In the genomic region with DNA sequence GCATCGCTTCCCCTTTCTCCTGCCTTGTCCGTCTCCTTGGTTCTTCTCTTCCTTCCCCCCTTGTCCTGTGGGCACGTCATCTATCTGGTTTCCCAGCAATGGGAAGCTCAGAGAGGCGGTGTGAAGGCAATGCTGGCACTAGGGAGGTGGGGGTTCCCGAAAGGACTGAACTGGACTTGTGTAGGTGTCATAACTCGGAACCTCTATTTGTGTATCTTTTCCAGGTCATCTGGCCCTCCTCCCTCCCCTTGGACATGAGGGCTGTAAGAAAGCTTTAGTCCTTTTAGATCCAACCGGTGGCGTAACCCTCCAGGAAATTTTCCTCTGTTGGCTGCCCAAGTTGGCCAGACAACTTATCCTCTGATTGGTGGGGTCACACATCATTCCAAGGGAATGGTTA, we compare ENCODE assay signal across 13 cellular contexts.
"Had no signal": no experiment of that assay in that cellular context is flagged by ENCODE, and none has a peak within 500 bp of the region (broad histone marks: within the 10 kb centered on the region; RNA-seq: fewer than 3 reads in every experiment).

No MANE protein-coding gene starts in this region.

- H3K4me3 Mint-ChIP-seq: activated naive CD4-positive, alpha-beta T cell treated with anti-CD3 and anti-CD28 coated beads for 36 hours; activated T-helper 17 cell treated with anti-CD3 and anti-CD28 coated beads, Interleukin-2, amount 50 U/mL, for 72 hours; nephron had no signal

- H3K27ac ChIP-seq: left lung, prostate gland, right lobe of liver, SJCRH30 had no signal

- H3K4me3 ChIP-seq: left lung, prostate gland, right lobe of liver, SJCRH30, upper lobe of left lung had no signal

- H3K9me3 ChIP-seq: prostate gland had no signal

- H3K27me3 ChIP-seq: left lung, right lobe of liver, SJCRH30, upper lobe of left lung had no signal

- DNase-seq: activated CD4-positive, alpha-beta T cell treated with anti-CD3 and anti-CD28 coated beads, Interleukin-2, amount 50 U/mL, for 1 hour; activated naive CD4-positive, alpha-beta T cell treated with anti-CD3 and anti-CD28 coated beads for 36 hours; activated T-cell treated with anti-CD3 and anti-CD28 coated beads for 4 hours; left lung; nucleus accumbens; right lobe of liver; SJCRH30; stimulated activated naive CD4-positive, alpha-beta T cell treated with Interleukin-2 at 50 U/mL for 16 hours; SW 1271; upper lobe of left lung had no signal

- H3K27ac Mint-ChIP-seq: activated naive CD4-positive, alpha-beta T cell treated with anti-CD3 and anti-CD28 coated beads for 36 hours; activated T-helper 17 cell treated with anti-CD3 and anti-CD28 coated beads, Interleukin-2, amount 50 U/mL, for 72 hours had no signal

- H3K4me1 Mint-ChIP-seq: activated T-helper 17 cell treated with anti-CD3 and anti-CD28 coated beads, Interleukin-2, amount 50 U/mL, for 72 hours had no signal

- H3K36me3 ChIP-seq: left lung, prostate gland, right lobe of liver, SJCRH30, upper lobe of left lung had no signal
